ENCODE assay signal across 8 cellular contexts in genomic region chr6:151392429-151392828, GRCh38. TPM values are rescaled to one million over a fixed set of nuclear protein-coding genes. Genes with fewer than 3 reads are reported as not detected.
DNase-seq lines count a peak whose midpoint lies in the region; ATAC-seq and TF ChIP-seq lines count a peak whose summit lies in the region.

No MANE protein-coding gene starts in this region.

- in situ Hi-C loops in brain microvascular endothelial cell (cut with HindIII; ENCODE audit: low pct_ligation_motif_present, low sequenced_read_pairs) = no loop called here

- peak overlapping the region; percentile 97 for H3K4me3 Mint-ChIP-seq in stimulated activated naive CD8-positive, alpha-beta T cell treated with anti-CD3 and anti-CD28 coated beads, Interleukin-15, Interleukin-2, amounts not matched to agents 100 ng/mL and 50 ng/mL, for 24 hours

- H3K27ac ChIP-seq in brain microvascular endothelial cell (peak overlapping the region; percentile 43), mesodermal cell (ENCODE audit: low read depth, low read length, severe bottlenecking) (peak overlapping the region; percentile 79), vagina (peak overlapping the region; percentile 100)

- H3K36me3 ChIP-seq in brain microvascular endothelial cell (replicated peaks) = peaks cover 2% of the 10 kb centered on the region
- H3K36me3 ChIP-seq in mesodermal cell (ENCODE audit: control insufficient read depth, insufficient read depth, low read length) = peaks cover 38% of the 10 kb centered on the region
- no peaks in the 10 kb centered on the region for H3K36me3 ChIP-seq in vagina

- H3K27me3 ChIP-seq in brain microvascular endothelial cell (replicated peaks) = no peaks in the 10 kb centered on the region
- no peaks in the 10 kb centered on the region for H3K27me3 ChIP-seq in vagina

- TF ChIP-seq CTCF in brain microvascular endothelial cell (IDR thresholded peaks at IDR 0.05; ENCODE audit: low read depth, low read length, missing control alignments) = no peak
- no peak for TF ChIP-seq CTCF in vagina (IDR thresholded peaks at IDR 0.05)

- no peak for TF ChIP-seq POLR2A in vagina (IDR thresholded peaks at IDR 0.05)

- no peaks in the 10 kb centered on the region for H3K27me3 Mint-ChIP-seq in stimulated activated naive CD8-positive, alpha-beta T cell treated with anti-CD3 and anti-CD28 coated beads, Interleukin-15, Interleukin-2, amounts not matched to agents 100 ng/mL and 50 ng/mL, for 24 hours

- no peak for ATAC-seq in stimulated activated naive CD8-positive, alpha-beta T cell treated with anti-CD3 and anti-CD28 coated beads, Interleukin-15, Interleukin-2, amounts not matched to agents 100 U/mL and 50 U/mL, for 24 hours
- ATAC-seq in GM18520 (IDR thresholded peaks at IDR 0.05; ENCODE audit: unreplicated experiment) = no peak

- H3K4me3 ChIP-seq in brain microvascular endothelial cell (ENCODE audit: low read depth, low read length) (peak overlapping the region; percentile 77), mesodermal cell (ENCODE audit: extremely low read depth, insufficient read depth, low read length, poor library complexity, severe bottlenecking) (peak overlapping the region; percentile 97), vagina (peak overlapping the region; percentile 82 to 96)

- no peak for DNase-seq in stimulated activated naive CD8-positive, alpha-beta T cell treated with anti-CD3 and anti-CD28 coated beads, Interleukin-15, Interleukin-2, amounts not matched to agents 100 U/mL and 50 U/mL, for 24 hours
- DNase-seq in brain microvascular endothelial cell (no peak), vagina (ENCODE audit: extremely low spot score in 2 of 2) (no peak), NOMO-1 treated with dmso at 0.1 percent for 144 hours (lab: John Stamatoyannopoulos, UW; ENCODE audit: unreplicated experiment) (no peak), NCI-H1436 (lab: John Stamatoyannopoulos, UW) (no peak)

- H3K4me1 Mint-ChIP-seq in stimulated activated naive CD8-positive, alpha-beta T cell treated with anti-CD3 and anti-CD28 coated beads, Interleukin-15, Interleukin-2, amounts not matched to agents 100 ng/mL and 50 ng/mL, for 24 hours (ENCODE audit: low read depth) = peaks cover 68% of the 10 kb centered on the region

- H3K36me3 Mint-ChIP-seq in stimulated activated naive CD8-positive, alpha-beta T cell treated with anti-CD3 and anti-CD28 coated beads, Interleukin-15, Interleukin-2, amounts not matched to agents 100 ng/mL and 50 ng/mL, for 24 hours (ENCODE audit: low read depth) = peaks cover 35% of the 10 kb centered on the region

- 20% methylated on average over 1 of the region's 2 CpGs; no CpG with 5 or more reads in 1 of the 2 experiments for WGBS in mesodermal cell (ENCODE audit: insufficient coverage in 2 of 2), 2 experiments

- H3K9me3 ChIP-seq in mesodermal cell (ENCODE audit: control insufficient read depth, low read length) (no peaks in the 10 kb centered on the region), vagina (no peaks in the 10 kb centered on the region)

- H3K27ac Mint-ChIP-seq in stimulated activated naive CD8-positive, alpha-beta T cell treated with anti-CD3 and anti-CD28 coated beads, Interleukin-15, Interleukin-2, amounts not matched to agents 100 ng/mL and 50 ng/mL, for 24 hours = peak overlapping the region; percentile 97

- H3K4me1 ChIP-seq in mesodermal cell (ENCODE audit: control insufficient read depth, insufficient read depth, low read length, poor library complexity, severe bottlenecking) (peaks cover 24% of the 10 kb centered on the region), vagina (peaks cover 55% of the 10 kb centered on the region)

- intact Hi-C loops in vagina (cut with DNase I) = no loop called here

- no peaks in the 10 kb centered on the region for H3K9me3 Mint-ChIP-seq in stimulated activated naive CD8-positive, alpha-beta T cell treated with anti-CD3 and anti-CD28 coated beads, Interleukin-15, Interleukin-2, amounts not matched to agents 100 ng/mL and 50 ng/mL, for 24 hours

RNA-seq across cellular contexts. Expression of gene ZBTB2, which starts 1.1 kb away (rescaled TPM):
- 14.3 TPM for polyA plus RNA-seq in mesodermal cell (2013, experiment 1 of 2)
- polyA plus RNA-seq in mesodermal cell (2013, experiment 2 of 2) = 14.5 TPM
- 15.0 TPM for total RNA-seq in vagina

RNA-seq across cellular contexts. Expression of gene RMND1, which starts 59.5 kb away (rescaled TPM):
- polyA plus RNA-seq in mesodermal cell (2013, experiment 1 of 2) = 26.2 TPM
- polyA plus RNA-seq in mesodermal cell (2013, experiment 2 of 2) = 21.9 TPM
- 15.7 TPM for total RNA-seq in vagina

Comparison
In these comparisons a context has a peak if more than half of its experiments do, and no peak if none do; other contexts are left out.
1. H3K27ac ChIP-seq: peak in every context shown above with its lines; median percentile 100 in vagina; 79 in mesodermal cell; 43 in brain microvascular endothelial cell.